ENCODE assay signal across 33 cellular contexts in genomic region chr1:59939393-59939792, GRCh38.
"Had no signal": no experiment of that assay in that cellular context is flagged by ENCODE, and none has a peak within 500 bp of the region (broad histone marks: within the 10 kb centered on the region; RNA-seq: fewer than 3 reads in every experiment).

No MANE protein-coding gene starts in this region.

- H3K4me2 ChIP-seq: KMS-11 had no signal

- H3K27ac ChIP-seq: KMS-11 had no signal

- H3K4me3 ChIP-seq: MG63 had no signal

- H3K9ac ChIP-seq: KMS-11 had no signal

- H3K9me3 ChIP-seq: MG63 had no signal

- H3K27me3 ChIP-seq: MG63 had no signal

- H3K36me3 ChIP-seq: MG63 had no signal

- DNase-seq: Karpas-422, Kasumi-1, MG63, MM.1S, MV-4-11, NCI-H1048, NCI-H1092, NCI-H1092 treated with DMSO at 0.1 percent for 48 hours, NCI-H1105, NCI-H1105 treated with DMSO at 0.1 percent for 48 hours, NCI-H1417, NCI-H1417 treated with DMSO at 0.1 percent for 48 hours, NCI-H1436, NCI-H1436 treated with DMSO at 0.1 percent for 48 hours, NCI-H146, NCI-H1694, NCI-H1694 treated with DMSO at 0.1 percent for 48 hours, NCI-H187, NCI-H187 treated with DMSO at 0.1 percent for 48 hours, NCI-H1930, NCI-H2029, NCI-H2029 treated with DMSO at 0.1 percent for 48 hours, NCI-H2081 treated with DMSO at 0.1 percent for 48 hours, NCI-H2107, NCI-H2171, NCI-H2171 treated with DMSO at 0.1 percent for 48 hours, NCI-H2227 treated with DMSO at 0.1 percent for 48 hours, NCI-H226, NCI-H345, NCI-H446, NCI-H446 treated with DMSO at 0.1 percent for 48 hours, NCI-H510A had no signal
